In genomic region chr7:158834799-158835784, GRCh38 we compare ENCODE assay signal across 1 cellular context.
TF ChIP-seq lines count a peak whose summit lies in the region.

No MANE protein-coding gene starts in this region.

TF ChIP-seq in K562, 482 proteins besides CTCF, POLR2A, EP300 and RAD21 (continued from another document and continues in another):
- TF ChIP-seq, protein P1, sequence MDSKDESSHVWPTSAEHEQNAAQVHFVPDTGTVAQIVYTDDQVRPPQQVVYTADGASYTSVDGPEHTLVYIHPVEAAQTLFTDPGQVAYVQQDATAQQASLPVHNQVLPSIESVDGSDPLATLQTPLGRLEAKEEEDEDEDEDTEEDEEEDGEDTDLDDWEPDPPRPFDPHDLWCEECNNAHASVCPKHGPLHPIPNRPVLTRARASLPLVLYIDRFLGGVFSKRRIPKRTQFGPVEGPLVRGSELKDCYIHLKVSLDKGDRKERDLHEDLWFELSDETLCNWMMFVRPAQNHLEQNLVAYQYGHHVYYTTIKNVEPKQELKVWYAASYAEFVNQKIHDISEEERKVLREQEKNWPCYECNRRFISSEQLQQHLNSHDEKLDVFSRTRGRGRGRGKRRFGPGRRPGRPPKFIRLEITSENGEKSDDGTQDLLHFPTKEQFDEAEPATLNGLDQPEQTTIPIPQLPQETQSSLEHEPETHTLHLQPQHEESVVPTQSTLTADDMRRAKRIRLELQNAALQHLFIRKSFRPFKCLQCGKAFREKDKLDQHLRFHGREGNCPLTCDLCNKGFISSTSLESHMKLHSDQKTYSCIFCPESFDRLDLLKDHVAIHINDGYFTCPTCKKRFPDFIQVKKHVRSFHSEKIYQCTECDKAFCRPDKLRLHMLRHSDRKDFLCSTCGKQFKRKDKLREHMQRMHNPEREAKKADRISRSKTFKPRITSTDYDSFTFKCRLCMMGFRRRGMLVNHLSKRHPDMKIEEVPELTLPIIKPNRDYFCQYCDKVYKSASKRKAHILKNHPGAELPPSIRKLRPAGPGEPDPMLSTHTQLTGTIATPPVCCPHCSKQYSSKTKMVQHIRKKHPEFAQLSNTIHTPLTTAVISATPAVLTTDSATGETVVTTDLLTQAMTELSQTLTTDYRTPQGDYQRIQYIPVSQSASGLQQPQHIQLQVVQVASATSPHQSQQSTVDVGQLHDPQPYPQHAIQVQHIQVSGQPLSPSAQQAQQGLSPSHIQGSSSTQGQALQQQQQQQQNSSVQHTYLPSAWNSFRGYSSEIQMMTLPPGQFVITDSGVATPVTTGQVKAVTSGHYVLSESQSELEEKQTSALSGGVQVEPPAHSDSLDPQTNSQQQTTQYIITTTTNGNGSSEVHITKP (IDR thresholded peaks at IDR 0.05; ENCODE audit: partially characterized antibody) = no peak
- no peak for TF ChIP-seq BRCA1 (IDR thresholded peaks at IDR 0.05)
- TF ChIP-seq BRCA1 (CRISPR knock-in tag; IDR thresholded peaks at IDR 0.05) = no peak
- TF ChIP-seq RAD51 (IDR thresholded peaks at IDR 0.05; ENCODE audit: borderline replicate concordance, low read depth) = peak; percentile 99
- TF ChIP-seq ZNF561 (CRISPR knock-in tag; conservative IDR thresholded peaks at IDR 0.05) = no peak
- TF ChIP-seq ZNF766 (CRISPR knock-in tag; conservative IDR thresholded peaks at IDR 0.05) = peak; percentile 57; the same call in 1 of the 2 replicates
- TF ChIP-seq RB1 (IDR thresholded peaks at IDR 0.05; ENCODE audit: low read depth) = no peak
- TF ChIP-seq ZNF134 (CRISPR knock-in tag; conservative IDR thresholded peaks at IDR 0.05) = 0 out of 2 replicates have a peak, but pooled peaks have one; percentile 16
- TF ChIP-seq FOXJ2 (tag; IDR thresholded peaks at IDR 0.05) = peak; percentile 35; the same call in 1 of the 2 replicates
- TF ChIP-seq FOXM1 (IDR thresholded peaks at IDR 0.05; ENCODE audit: low read depth) = peak; percentile 90
- no peak for TF ChIP-seq FOXM1 (CRISPR knock-in tag; IDR thresholded peaks at IDR 0.05; ENCODE audit: low read depth)
- no peak for TF ChIP-seq CCAR2 (IDR thresholded peaks at IDR 0.05; ENCODE audit: low read depth, low read length)
- no peak for TF ChIP-seq ILF3 (IDR thresholded peaks at IDR 0.05; ENCODE audit: borderline replicate concordance)
- TF ChIP-seq CTBP1 (IDR thresholded peaks at IDR 0.05; ENCODE audit: borderline replicate concordance) = peak; percentile 52; the same call in 1 of the 2 replicates
- TF ChIP-seq, protein P2, sequence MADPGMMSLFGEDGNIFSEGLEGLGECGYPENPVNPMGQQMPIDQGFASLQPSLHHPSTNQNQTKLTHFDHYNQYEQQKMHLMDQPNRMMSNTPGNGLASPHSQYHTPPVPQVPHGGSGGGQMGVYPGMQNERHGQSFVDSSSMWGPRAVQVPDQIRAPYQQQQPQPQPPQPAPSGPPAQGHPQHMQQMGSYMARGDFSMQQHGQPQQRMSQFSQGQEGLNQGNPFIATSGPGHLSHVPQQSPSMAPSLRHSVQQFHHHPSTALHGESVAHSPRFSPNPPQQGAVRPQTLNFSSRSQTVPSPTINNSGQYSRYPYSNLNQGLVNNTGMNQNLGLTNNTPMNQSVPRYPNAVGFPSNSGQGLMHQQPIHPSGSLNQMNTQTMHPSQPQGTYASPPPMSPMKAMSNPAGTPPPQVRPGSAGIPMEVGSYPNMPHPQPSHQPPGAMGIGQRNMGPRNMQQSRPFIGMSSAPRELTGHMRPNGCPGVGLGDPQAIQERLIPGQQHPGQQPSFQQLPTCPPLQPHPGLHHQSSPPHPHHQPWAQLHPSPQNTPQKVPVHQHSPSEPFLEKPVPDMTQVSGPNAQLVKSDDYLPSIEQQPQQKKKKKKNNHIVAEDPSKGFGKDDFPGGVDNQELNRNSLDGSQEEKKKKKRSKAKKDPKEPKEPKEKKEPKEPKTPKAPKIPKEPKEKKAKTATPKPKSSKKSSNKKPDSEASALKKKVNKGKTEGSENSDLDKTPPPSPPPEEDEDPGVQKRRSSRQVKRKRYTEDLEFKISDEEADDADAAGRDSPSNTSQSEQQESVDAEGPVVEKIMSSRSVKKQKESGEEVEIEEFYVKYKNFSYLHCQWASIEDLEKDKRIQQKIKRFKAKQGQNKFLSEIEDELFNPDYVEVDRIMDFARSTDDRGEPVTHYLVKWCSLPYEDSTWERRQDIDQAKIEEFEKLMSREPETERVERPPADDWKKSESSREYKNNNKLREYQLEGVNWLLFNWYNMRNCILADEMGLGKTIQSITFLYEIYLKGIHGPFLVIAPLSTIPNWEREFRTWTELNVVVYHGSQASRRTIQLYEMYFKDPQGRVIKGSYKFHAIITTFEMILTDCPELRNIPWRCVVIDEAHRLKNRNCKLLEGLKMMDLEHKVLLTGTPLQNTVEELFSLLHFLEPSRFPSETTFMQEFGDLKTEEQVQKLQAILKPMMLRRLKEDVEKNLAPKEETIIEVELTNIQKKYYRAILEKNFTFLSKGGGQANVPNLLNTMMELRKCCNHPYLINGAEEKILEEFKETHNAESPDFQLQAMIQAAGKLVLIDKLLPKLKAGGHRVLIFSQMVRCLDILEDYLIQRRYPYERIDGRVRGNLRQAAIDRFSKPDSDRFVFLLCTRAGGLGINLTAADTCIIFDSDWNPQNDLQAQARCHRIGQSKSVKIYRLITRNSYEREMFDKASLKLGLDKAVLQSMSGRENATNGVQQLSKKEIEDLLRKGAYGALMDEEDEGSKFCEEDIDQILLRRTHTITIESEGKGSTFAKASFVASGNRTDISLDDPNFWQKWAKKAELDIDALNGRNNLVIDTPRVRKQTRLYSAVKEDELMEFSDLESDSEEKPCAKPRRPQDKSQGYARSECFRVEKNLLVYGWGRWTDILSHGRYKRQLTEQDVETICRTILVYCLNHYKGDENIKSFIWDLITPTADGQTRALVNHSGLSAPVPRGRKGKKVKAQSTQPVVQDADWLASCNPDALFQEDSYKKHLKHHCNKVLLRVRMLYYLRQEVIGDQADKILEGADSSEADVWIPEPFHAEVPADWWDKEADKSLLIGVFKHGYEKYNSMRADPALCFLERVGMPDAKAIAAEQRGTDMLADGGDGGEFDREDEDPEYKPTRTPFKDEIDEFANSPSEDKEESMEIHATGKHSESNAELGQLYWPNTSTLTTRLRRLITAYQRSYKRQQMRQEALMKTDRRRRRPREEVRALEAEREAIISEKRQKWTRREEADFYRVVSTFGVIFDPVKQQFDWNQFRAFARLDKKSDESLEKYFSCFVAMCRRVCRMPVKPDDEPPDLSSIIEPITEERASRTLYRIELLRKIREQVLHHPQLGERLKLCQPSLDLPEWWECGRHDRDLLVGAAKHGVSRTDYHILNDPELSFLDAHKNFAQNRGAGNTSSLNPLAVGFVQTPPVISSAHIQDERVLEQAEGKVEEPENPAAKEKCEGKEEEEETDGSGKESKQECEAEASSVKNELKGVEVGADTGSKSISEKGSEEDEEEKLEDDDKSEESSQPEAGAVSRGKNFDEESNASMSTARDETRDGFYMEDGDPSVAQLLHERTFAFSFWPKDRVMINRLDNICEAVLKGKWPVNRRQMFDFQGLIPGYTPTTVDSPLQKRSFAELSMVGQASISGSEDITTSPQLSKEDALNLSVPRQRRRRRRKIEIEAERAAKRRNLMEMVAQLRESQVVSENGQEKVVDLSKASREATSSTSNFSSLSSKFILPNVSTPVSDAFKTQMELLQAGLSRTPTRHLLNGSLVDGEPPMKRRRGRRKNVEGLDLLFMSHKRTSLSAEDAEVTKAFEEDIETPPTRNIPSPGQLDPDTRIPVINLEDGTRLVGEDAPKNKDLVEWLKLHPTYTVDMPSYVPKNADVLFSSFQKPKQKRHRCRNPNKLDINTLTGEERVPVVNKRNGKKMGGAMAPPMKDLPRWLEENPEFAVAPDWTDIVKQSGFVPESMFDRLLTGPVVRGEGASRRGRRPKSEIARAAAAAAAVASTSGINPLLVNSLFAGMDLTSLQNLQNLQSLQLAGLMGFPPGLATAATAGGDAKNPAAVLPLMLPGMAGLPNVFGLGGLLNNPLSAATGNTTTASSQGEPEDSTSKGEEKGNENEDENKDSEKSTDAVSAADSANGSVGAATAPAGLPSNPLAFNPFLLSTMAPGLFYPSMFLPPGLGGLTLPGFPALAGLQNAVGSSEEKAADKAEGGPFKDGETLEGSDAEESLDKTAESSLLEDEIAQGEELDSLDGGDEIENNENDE (IDR thresholded peaks at IDR 0.05; ENCODE audit: low read depth, low read length) = no peak
- no peak for TF ChIP-seq ZNF655 (CRISPR knock-in tag; IDR thresholded peaks at IDR 0.05)
- no peak for TF ChIP-seq U2AF1 (optimal IDR thresholded peaks at IDR 0.05; ENCODE audit: low read depth, low read length)
- peak; percentile 95 for TF ChIP-seq NCOR1 (IDR thresholded peaks at IDR 0.05)
- TF ChIP-seq PTBP1 (IDR thresholded peaks at IDR 0.05; ENCODE audit: low read depth, low read length) = no peak
- TF ChIP-seq, protein P3, sequence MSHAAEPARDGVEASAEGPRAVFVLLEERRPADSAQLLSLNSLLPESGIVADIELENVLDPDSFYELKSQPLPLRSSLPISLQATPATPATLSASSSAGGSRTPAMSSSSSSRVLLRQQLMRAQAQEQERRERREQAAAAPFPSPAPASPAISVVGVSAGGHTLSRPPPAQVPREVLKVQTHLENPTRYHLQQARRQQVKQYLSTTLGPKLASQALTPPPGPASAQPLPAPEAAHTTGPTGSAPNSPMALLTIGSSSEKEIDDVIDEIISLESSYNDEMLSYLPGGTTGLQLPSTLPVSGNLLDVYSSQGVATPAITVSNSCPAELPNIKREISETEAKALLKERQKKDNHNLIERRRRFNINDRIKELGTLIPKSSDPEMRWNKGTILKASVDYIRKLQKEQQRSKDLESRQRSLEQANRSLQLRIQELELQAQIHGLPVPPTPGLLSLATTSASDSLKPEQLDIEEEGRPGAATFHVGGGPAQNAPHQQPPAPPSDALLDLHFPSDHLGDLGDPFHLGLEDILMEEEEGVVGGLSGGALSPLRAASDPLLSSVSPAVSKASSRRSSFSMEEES (CRISPR knock-in tag; IDR thresholded peaks at IDR 0.05) = peak; percentile 99
- TF ChIP-seq, protein P4, sequence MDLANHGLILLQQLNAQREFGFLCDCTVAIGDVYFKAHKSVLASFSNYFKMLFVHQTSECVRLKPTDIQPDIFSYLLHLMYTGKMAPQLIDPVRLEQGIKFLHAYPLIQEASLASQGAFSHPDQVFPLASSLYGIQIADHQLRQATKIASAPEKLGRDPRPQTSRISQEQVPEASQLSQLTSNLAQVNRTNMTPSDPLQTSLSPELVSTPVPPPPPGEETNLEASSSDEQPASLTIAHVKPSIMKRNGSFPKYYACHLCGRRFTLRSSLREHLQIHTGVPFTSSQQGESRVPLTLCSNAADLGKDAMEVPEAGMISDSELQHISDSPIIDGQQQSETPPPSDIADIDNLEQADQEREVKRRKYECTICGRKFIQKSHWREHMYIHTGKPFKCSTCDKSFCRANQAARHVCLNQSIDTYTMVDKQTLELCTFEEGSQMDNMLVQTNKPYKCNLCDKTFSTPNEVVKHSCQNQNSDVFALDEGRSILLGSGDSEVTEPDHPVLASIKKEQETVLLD (IDR thresholded peaks at IDR 0.05) = peak; percentile 46; the same call in 1 of the 2 replicates
- no peak for TF ChIP-seq ZFPM2 (CRISPR knock-in tag; IDR thresholded peaks at IDR 0.05)
- no peak for TF ChIP-seq NR2C2 (CRISPR knock-in tag; IDR thresholded peaks at IDR 0.05)
- peak; percentile 90 for TF ChIP-seq NR2C2 (tag; IDR thresholded peaks at IDR 0.05)
- no peak for TF ChIP-seq ZNF217 (CRISPR knock-in tag; IDR thresholded peaks at IDR 0.05)
- TF ChIP-seq, protein P5, sequence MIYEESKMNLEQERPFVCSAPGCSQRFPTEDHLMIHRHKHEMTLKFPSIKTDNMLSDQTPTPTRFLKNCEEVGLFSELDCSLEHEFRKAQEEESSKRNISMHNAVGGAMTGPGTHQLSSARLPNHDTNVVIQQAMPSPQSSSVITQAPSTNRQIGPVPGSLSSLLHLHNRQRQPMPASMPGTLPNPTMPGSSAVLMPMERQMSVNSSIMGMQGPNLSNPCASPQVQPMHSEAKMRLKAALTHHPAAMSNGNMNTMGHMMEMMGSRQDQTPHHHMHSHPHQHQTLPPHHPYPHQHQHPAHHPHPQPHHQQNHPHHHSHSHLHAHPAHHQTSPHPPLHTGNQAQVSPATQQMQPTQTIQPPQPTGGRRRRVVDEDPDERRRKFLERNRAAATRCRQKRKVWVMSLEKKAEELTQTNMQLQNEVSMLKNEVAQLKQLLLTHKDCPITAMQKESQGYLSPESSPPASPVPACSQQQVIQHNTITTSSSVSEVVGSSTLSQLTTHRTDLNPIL (CRISPR knock-in tag; IDR thresholded peaks at IDR 0.05) = no peak
- TF ChIP-seq ZNF445 (CRISPR knock-in tag; IDR thresholded peaks at IDR 0.05; ENCODE audit: low read depth) = 0 out of 2 replicates have a peak, but pooled peaks have one; percentile 62
- no peak for TF ChIP-seq ZNF717 (CRISPR knock-in tag; IDR thresholded peaks at IDR 0.05)
- TF ChIP-seq CREB1 (IDR thresholded peaks at IDR 0.05) = peak; percentile 69
- no peak; the same call in 1 of the 2 replicates for TF ChIP-seq CREB1 (CRISPR knock-in tag; IDR thresholded peaks at IDR 0.05)
- TF ChIP-seq NFE2 (IDR thresholded peaks at IDR 0.05; ENCODE audit: low read depth) = peak; percentile 48; the same call in 1 of the 2 replicates
- TF ChIP-seq RBM39 (optimal IDR thresholded peaks at IDR 0.05; ENCODE audit: low read depth, low read length) = no peak
- no peak for TF ChIP-seq TAF15 (IDR thresholded peaks at IDR 0.05; ENCODE audit: low read depth, low read length)
- peak; percentile 40; the same call in 1 of the 2 replicates for TF ChIP-seq ERF (CRISPR knock-in tag; IDR thresholded peaks at IDR 0.05)
- TF ChIP-seq TSC22D4 (tag; IDR thresholded peaks at IDR 0.05) = no peak
